24 cellular contexts compared by ENCODE assay signal in the genomic region with DNA sequence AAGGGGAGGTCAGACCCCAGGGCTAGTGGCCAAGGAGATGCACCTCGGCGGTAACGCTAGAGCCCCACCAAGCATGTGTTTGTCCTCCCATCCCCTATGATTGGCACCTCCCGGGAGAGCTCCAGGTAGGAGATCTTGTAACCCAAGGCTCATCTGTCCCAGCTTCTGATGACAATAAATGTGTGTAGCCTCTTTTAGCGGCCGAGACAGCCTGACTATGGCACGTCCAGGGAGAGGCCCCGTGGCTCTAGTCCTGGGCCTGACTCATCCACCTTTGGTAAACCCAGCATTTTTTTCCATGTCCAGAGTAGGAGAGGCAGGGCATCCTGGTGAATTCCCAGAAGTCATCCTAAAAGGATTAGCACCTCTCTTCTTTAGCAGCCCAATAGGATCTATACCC. TPM values are rescaled to one million over a fixed set of nuclear protein-coding genes. Genes with fewer than 3 reads are reported as not detected.
DNase-seq lines count a peak whose midpoint lies in the region; ATAC-seq, FAIRE-seq and TF ChIP-seq lines count a peak whose summit lies in the region.
"Had no signal": no experiment of that assay in that cellular context is flagged by ENCODE, and none has a peak within 500 bp of the region (broad histone marks: within the 10 kb centered on the region; RNA-seq: fewer than 3 reads in every experiment).

No MANE protein-coding gene starts in this region.

- H3K36me3 Mint-ChIP-seq in activated CD8-positive, alpha-beta T cell treated with anti-CD3 and anti-CD28 coated beads, Interleukin-2, amount 10 ng/mL, durations not matched to agents 7 days and 5 days (ENCODE audit: low read depth): peaks cover 78% of the 10 kb centered on the region
- H3K36me3 Mint-ChIP-seq in activated CD8-positive, alpha-beta T cell treated with anti-CD3 and anti-CD28 coated beads for 36 hours (ENCODE audit: low read depth): peaks cover 57% of the 10 kb centered on the region

- no peak overlapping the region for H2BK12ac ChIP-seq in trophoblast cell (ENCODE audit: low read length)

- no peak overlapping the region for H4K12ac ChIP-seq in trophoblast cell (ENCODE audit: low read depth, low read length)

- no peak overlapping the region for H3K18ac ChIP-seq in trophoblast cell (ENCODE audit: low read length)

- peak overlapping the region; percentile 11 for H3K27ac Mint-ChIP-seq in activated CD8-positive, alpha-beta T cell treated with anti-CD3 and anti-CD28 coated beads, Interleukin-2, amount 10 ng/mL, durations not matched to agents 7 days and 5 days
- H3K27ac Mint-ChIP-seq in activated CD8-positive, alpha-beta T cell treated with anti-CD3 and anti-CD28 coated beads for 36 hours: no peak overlapping the region
- H3K27ac Mint-ChIP-seq: activated B cell treated with CpG ODN at 0.5 μM for 24 hours; activated T-helper 17 cell treated with anti-CD3 and anti-CD28 coated beads, Interleukin-2, amount 50 U/mL, for 72 hours; B cell; T-helper 2 cell treated with Interferon-gamma antibody and Interleukin-4, amounts not matched to agents 5 μg/mL and 100 μg/mL, for 36 hours had no signal

- peaks cover 0 to 3% of the 10 kb centered on the region in 2 experiments for H3K4me1 ChIP-seq in trophoblast cell (ENCODE audit: control insufficient read depth in 1 of 2, insufficient read depth in 2 of 2, low read length in 2 of 2)

- H3K4me1 Mint-ChIP-seq in activated CD8-positive, alpha-beta T cell treated with anti-CD3 and anti-CD28 coated beads, Interleukin-2, amount 10 ng/mL, durations not matched to agents 7 days and 5 days (ENCODE audit: low read depth): peaks cover 60% of the 10 kb centered on the region
- H3K4me1 Mint-ChIP-seq in activated CD8-positive, alpha-beta T cell treated with anti-CD3 and anti-CD28 coated beads for 36 hours (ENCODE audit: low read depth): peaks cover 64% of the 10 kb centered on the region

- TF ChIP-seq CTCF in activated CD8-positive, alpha-beta T cell treated with anti-CD3 and anti-CD28 coated beads for 36 hours (IDR thresholded peaks at IDR 0.05): no peak
- no peak for TF ChIP-seq CTCF in bronchial epithelial cell (IDR thresholded peaks at IDR 0.05; ENCODE audit: insufficient read depth, low read length, severe bottlenecking)

- H3K23ac ChIP-seq in trophoblast cell (ENCODE audit: low read length): no peak overlapping the region

- H3K27ac ChIP-seq in KOPT-K1 (ENCODE audit: low read depth, low read length, poor library complexity, severe bottlenecking) (peak overlapping the region; percentile 34), trophoblast cell (ENCODE audit: low read depth, low read length) (no peak overlapping the region)
- H3K27ac ChIP-seq: dorsolateral prefrontal cortex, gastroesophageal sphincter, SJSA1, uterus had no signal

- H3K9me3 ChIP-seq in KOPT-K1 (ENCODE audit: insufficient read depth, low read length, poor library complexity, severe bottlenecking) (no peaks in the 10 kb centered on the region), trophoblast cell (ENCODE audit: insufficient read depth, low read depth, low read length) (no peaks in the 10 kb centered on the region)
- H3K9me3 ChIP-seq: gastroesophageal sphincter, SJSA1, uterus had no signal

- no peak overlapping the region for H2AK5ac ChIP-seq in trophoblast cell (ENCODE audit: low read length)

- peaks cover 88% of the 10 kb centered on the region for H3K36me3 ChIP-seq in KOPT-K1 (ENCODE audit: insufficient read depth, low read length)
- no peaks in the 10 kb centered on the region for H3K36me3 ChIP-seq in bronchial epithelial cell (ENCODE audit: control insufficient read depth, insufficient read depth, low read length)
- no peaks in the 10 kb centered on the region for H3K36me3 ChIP-seq in trophoblast cell (ENCODE audit: control insufficient read depth in 1 of 2, insufficient read depth in 2 of 2, low read length in 2 of 2)
- H3K36me3 ChIP-seq: SJSA1, uterus had no signal

- H3K4me3 ChIP-seq in bronchial epithelial cell (ENCODE audit: low read depth, low read length) (no peak overlapping the region), trophoblast cell (ENCODE audit: low read depth, low read length) (no peak overlapping the region)
- H3K4me3 ChIP-seq: dorsolateral prefrontal cortex, gastroesophageal sphincter, SJSA1, uterus had no signal

- FAIRE-seq in bronchial epithelial cell (lab: Jason Lieb, UNC): no peak
- FAIRE-seq: HTR-8/SVneo had no signal

- H3K27me3 ChIP-seq in bronchial epithelial cell (ENCODE audit: control insufficient read depth, insufficient read depth, low read length) (no peaks in the 10 kb centered on the region), trophoblast cell (ENCODE audit: insufficient read depth, low read length) (no peaks in the 10 kb centered on the region)
- H3K27me3 ChIP-seq: dorsolateral prefrontal cortex, gastroesophageal sphincter, SJSA1, uterus had no signal

- no CpG with 5 or more reads among the region's 8 CpGs for WGBS in trophoblast cell (ENCODE audit: extremely low coverage, insufficient coverage, insufficient read length)

- H2AFZ ChIP-seq in trophoblast cell (ENCODE audit: insufficient read depth, low read length, poor library complexity): no peak overlapping the region

- no peak overlapping the region for H4K8ac ChIP-seq in trophoblast cell (ENCODE audit: low read depth, low read length)

- CTCF ChIA-PET in activated CD8-positive, alpha-beta T cell treated with anti-CD3 and anti-CD28 coated beads, Interleukin-2, amount 10 ng/mL, durations not matched to agents 7 days and 5 days (lab: Charles Lee): interaction anchor here (1.4 kb wide), 1 partner anchor 25 kb away, joined by 5 read pairs; no protein-coding TSS in a partner anchor
- CTCF ChIA-PET in activated CD8-positive, alpha-beta T cell treated with anti-CD3 and anti-CD28 coated beads for 36 hours (lab: Charles Lee): no interaction called here

- no peaks in the 10 kb centered on the region for H3K9me3 Mint-ChIP-seq in activated CD8-positive, alpha-beta T cell treated with anti-CD3 and anti-CD28 coated beads, Interleukin-2, amount 10 ng/mL, durations not matched to agents 7 days and 5 days (ENCODE audit: insufficient read depth)
- no peaks in the 10 kb centered on the region for H3K9me3 Mint-ChIP-seq in activated CD8-positive, alpha-beta T cell treated with anti-CD3 and anti-CD28 coated beads for 36 hours
- H3K9me3 Mint-ChIP-seq: activated B cell treated with CpG ODN at 0.5 μM for 24 hours; activated T-helper 17 cell treated with anti-CD3 and anti-CD28 coated beads, Interleukin-2, amount 50 U/mL, for 72 hours; T-helper 2 cell treated with Interferon-gamma antibody and Interleukin-4, amounts not matched to agents 5 μg/mL and 100 μg/mL, for 36 hours had no signal

- H4K91ac ChIP-seq in trophoblast cell (ENCODE audit: low read depth, low read length): no peak overlapping the region

- no peak overlapping the region for H2BK120ac ChIP-seq in trophoblast cell (ENCODE audit: insufficient read depth, low read length, poor library complexity)

- peaks cover 2% of the 10 kb centered on the region for H3K79me1 ChIP-seq in trophoblast cell (ENCODE audit: low read length)

- DNase-seq in activated CD8-positive, alpha-beta T cell treated with anti-CD3 and anti-CD28 coated beads, Interleukin-2, amount 10 ng/mL, durations not matched to agents 7 days and 5 days: no peak
- DNase-seq in activated CD8-positive, alpha-beta T cell treated with anti-CD3 and anti-CD28 coated beads for 36 hours: no peak
- DNase-seq in bronchial epithelial cell (ENCODE audit: low read depth) (peak; percentile 56), trophoblast cell (peak; percentile 80 to 85), kidney glomerular epithelial cell (lab: John Stamatoyannopoulos, UW) (no peak)
- DNase-seq: 8988T; activated B cell treated with CpG ODN at 0.5 μM for 24 hours; activated CD8-positive, alpha-beta memory T cell treated with anti-CD3 and anti-CD28 coated beads for 24 hours; dorsolateral prefrontal cortex; erythroblast; GDM1; left cardiac atrium; NCI-H1417 treated with DMSO at 0.1 percent for 48 hours; uterus had no signal

- H3K4me2 ChIP-seq in trophoblast cell (ENCODE audit: low read length): no peak overlapping the region

- no peak overlapping the region for H3K4me3 Mint-ChIP-seq in activated CD8-positive, alpha-beta T cell treated with anti-CD3 and anti-CD28 coated beads, Interleukin-2, amount 10 ng/mL, durations not matched to agents 7 days and 5 days
- H3K4me3 Mint-ChIP-seq in activated CD8-positive, alpha-beta T cell treated with anti-CD3 and anti-CD28 coated beads for 36 hours: no peak overlapping the region
- H3K4me3 Mint-ChIP-seq: activated B cell treated with CpG ODN at 0.5 μM for 24 hours; activated T-helper 17 cell treated with anti-CD3 and anti-CD28 coated beads, Interleukin-2, amount 50 U/mL, for 72 hours; B cell; neural crest cell; T-helper 2 cell treated with Interferon-gamma antibody and Interleukin-4, amounts not matched to agents 5 μg/mL and 100 μg/mL, for 36 hours had no signal

- intact Hi-C loops in activated CD8-positive, alpha-beta T cell treated with anti-CD3 and anti-CD28 coated beads for 36 hours (cut with micrococcal nuclease): no loop called here

- POLR2A ChIA-PET in activated CD8-positive, alpha-beta T cell treated with anti-CD3 and anti-CD28 coated beads, Interleukin-2, amount 10 ng/mL, durations not matched to agents 7 days and 5 days (lab: Charles Lee): interaction anchor here (0.5 to 1.2 kb wide), 3 partner anchors 15 to 28 kb away, joined by 3 to 5 read pairs (median 3); no protein-coding TSS in a partner anchor
- POLR2A ChIA-PET in activated CD8-positive, alpha-beta T cell treated with anti-CD3 and anti-CD28 coated beads for 36 hours (lab: Charles Lee): interaction anchor here (0.6 to 1.4 kb wide), 6 partner anchors 8 to 247 kb away, joined by 3 to 10 read pairs (median 4); no protein-coding TSS in a partner anchor

- H3K4ac ChIP-seq in trophoblast cell (ENCODE audit: low read depth, low read length): no peak overlapping the region

- no peak overlapping the region for H3K14ac ChIP-seq in trophoblast cell (ENCODE audit: low read length)

- no peak overlapping the region for H3K9ac ChIP-seq in trophoblast cell (ENCODE audit: low read length)

- no peak overlapping the region for H2BK5ac ChIP-seq in trophoblast cell (ENCODE audit: low read depth, low read length, poor library complexity)

- H3K27me3 Mint-ChIP-seq in activated CD8-positive, alpha-beta T cell treated with anti-CD3 and anti-CD28 coated beads, Interleukin-2, amount 10 ng/mL, durations not matched to agents 7 days and 5 days (ENCODE audit: low read depth): no peaks in the 10 kb centered on the region
- H3K27me3 Mint-ChIP-seq in activated CD8-positive, alpha-beta T cell treated with anti-CD3 and anti-CD28 coated beads for 36 hours: no peaks in the 10 kb centered on the region
- H3K27me3 Mint-ChIP-seq: activated B cell treated with CpG ODN at 0.5 μM for 24 hours; activated T-helper 17 cell treated with anti-CD3 and anti-CD28 coated beads, Interleukin-2, amount 50 U/mL, for 72 hours; B cell had no signal

- no peak for ATAC-seq in activated CD8-positive, alpha-beta T cell treated with anti-CD3 and anti-CD28 coated beads, Interleukin-2, amount 10 ng/mL, durations not matched to agents 7 days and 5 days
- ATAC-seq in activated CD8-positive, alpha-beta T cell treated with anti-CD3 and anti-CD28 coated beads for 36 hours: no peak
- no peak for ATAC-seq in HG02870 (IDR thresholded peaks at IDR 0.05; ENCODE audit: unreplicated experiment)
- no peak for ATAC-seq in HG02763 (IDR thresholded peaks at IDR 0.05; ENCODE audit: unreplicated experiment)
- ATAC-seq: activated T-helper 17 cell treated with anti-CD3 and anti-CD28 coated beads, Interleukin-2, amount 50 U/mL, for 72 hours; gastroesophageal sphincter had no signal

- H3K79me2 ChIP-seq in trophoblast cell (ENCODE audit: control insufficient read depth, insufficient read depth, low read length, poor library complexity): no peaks in the 10 kb centered on the region

RNA-seq across cellular contexts. Expression of a gene that starts 39.2 kb away (rescaled TPM):
- total RNA-seq in activated CD8-positive, alpha-beta T cell treated with anti-CD3 and anti-CD28 coated beads, Interleukin-2, amount 10 ng/mL, durations not matched to agents 7 days and 5 days: 100 to 1,000 TPM; 221 to 228 TPM
- 100 to 1,000 TPM; 121 to 128 TPM for total RNA-seq in activated CD8-positive, alpha-beta T cell treated with anti-CD3 and anti-CD28 coated beads for 36 hours
- total RNA-seq in bronchial epithelial cell: 2.9 and 7.4 TPM in 2 replicates
- polyA plus RNA-seq in trophoblast cell (2013): 2.7 and 3.3 TPM in 2 replicates

Comparison
In these comparisons a context has a peak if more than half of its experiments do, and no peak if none do; other contexts are left out.
1. DNase-seq: peak in bronchial epithelial cell (single experiment) and trophoblast cell (2 of 2); none in activated CD8-positive, alpha-beta T cell treated with anti-CD3 and anti-CD28 coated beads, Interleukin-2, amount 10 ng/mL, durations not matched to agents 7 days and 5 days (single experiment), activated CD8-positive, alpha-beta T cell treated with anti-CD3 and anti-CD28 coated beads for 36 hours (single experiment) and kidney glomerular epithelial cell (single experiment).
2. RNA of a gene that starts 39.2 kb away (total RNA-seq): 221 to 228 TPM in activated CD8-positive, alpha-beta T cell treated with anti-CD3 and anti-CD28 coated beads, Interleukin-2, amount 10 ng/mL, durations not matched to agents 7 days and 5 days and 121 to 128 TPM in activated CD8-positive, alpha-beta T cell treated with anti-CD3 and anti-CD28 coated beads for 36 hours; 2.9 to 7.4 TPM in bronchial epithelial cell; every median in the first group is over 10 times any median in the second.